8 cellular contexts compared by ENCODE assay signal in the genomic region with DNA sequence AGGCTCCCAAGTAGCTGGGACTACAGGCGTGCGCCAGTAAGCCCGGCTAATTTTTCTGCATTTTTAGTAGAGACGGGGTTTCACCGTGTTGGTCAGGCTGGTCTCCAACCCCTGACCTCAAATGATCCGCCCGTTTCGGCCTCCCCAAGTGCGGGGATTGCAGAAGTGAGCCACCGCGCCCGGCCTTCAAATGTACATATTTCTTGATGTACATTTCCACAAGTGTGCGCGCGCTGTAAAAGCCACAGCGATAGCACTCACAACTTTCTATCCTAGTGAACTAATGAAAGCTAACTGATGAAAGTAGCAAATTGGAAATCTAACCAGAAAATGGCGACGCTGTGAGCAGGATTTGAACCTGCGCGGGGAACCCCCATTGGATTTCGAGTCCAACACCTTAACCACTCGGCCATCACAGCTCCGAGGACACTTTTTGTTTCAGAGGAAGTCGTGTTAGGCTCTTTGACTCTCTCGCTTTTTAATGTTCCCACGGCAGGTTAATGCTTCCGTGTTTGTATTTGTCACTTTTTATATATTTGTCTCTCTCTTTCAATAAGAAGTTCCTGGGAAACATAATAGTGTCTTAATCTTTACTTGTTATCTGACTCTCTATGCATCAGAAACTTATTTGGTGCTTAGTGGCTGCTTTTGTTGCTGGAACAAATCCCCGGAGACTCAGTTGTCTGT.
A peak's percentile ranks its signal among the peaks of the same experiment; 100 is the strongest.
DNase-seq lines count a peak whose midpoint lies in the region; ATAC-seq and TF ChIP-seq lines count a peak whose summit lies in the region.

No MANE protein-coding gene starts in this region.

- in situ Hi-C loops in GM13977 (cut with MboI; ENCODE audit: low pct_unique_long_range_greater_than_20kb, low sequenced_read_pairs, unreplicated experiment) = no loop called here

- peaks cover under 1% of the 10 kb centered on the region for H3K9me3 ChIP-seq in adipocyte (ENCODE audit: control insufficient read depth, low read length)

- peaks cover 26% of the 10 kb centered on the region for H3K4me1 ChIP-seq in adipocyte (ENCODE audit: control insufficient read depth, insufficient read depth, low read length)

- ATAC-seq in GM18502 (IDR thresholded peaks at IDR 0.05; ENCODE audit: poor library complexity, unreplicated experiment) (peak; percentile 64), HG02938 (IDR thresholded peaks at IDR 0.05; ENCODE audit: unreplicated experiment) (peak; percentile 57)

- peaks cover 6% of the 10 kb centered on the region for H3K27me3 ChIP-seq in adipocyte (replicated peaks; ENCODE audit: control insufficient read depth, insufficient read depth, low read length)

- H3K4me3 ChIP-seq in AG10803 (ENCODE audit: low read length) = no peak overlapping the region
- no peak overlapping the region for H3K4me3 ChIP-seq in adipocyte (ENCODE audit: low read length)

- DNase-seq in AG10803 (ENCODE audit: low read depth) = peak; percentile 39
- DNase-seq in NCI-H460 (ENCODE audit: extremely low read depth, low read depth) = peak; percentile 81
- peak; percentile 57 for DNase-seq in adipocyte (ENCODE audit: low read depth)
- peak; percentile 68 for DNase-seq in left kidney (ENCODE audit: low read depth, low spot score)
- no peak for DNase-seq in GM13977 (ENCODE audit: low spot score)
- DNase-seq in AG20443 (ENCODE audit: low spot score) = no peak

- H3K9ac ChIP-seq in adipocyte (ENCODE audit: low read length) = no peak overlapping the region

- H3K36me3 ChIP-seq in adipocyte (ENCODE audit: control insufficient read depth, insufficient read depth, low read length, severe bottlenecking) = no peaks in the 10 kb centered on the region

- TF ChIP-seq CTCF in AG10803 (conservative IDR thresholded peaks at IDR 0.05; ENCODE audit: low read length) (no peak), GM13977 (IDR thresholded peaks at IDR 0.05; ENCODE audit: extremely low read depth, insufficient read depth, missing control alignments) (no peak)

Comparison
In these comparisons a context has a peak if more than half of its experiments do, and no peak if none do; other contexts are left out.
1. DNase-seq: peak in AG10803 (single experiment), NCI-H460 (single experiment), adipocyte (single experiment) and left kidney (single experiment); none in GM13977 (single experiment) and AG20443 (single experiment).